In the genomic region with DNA sequence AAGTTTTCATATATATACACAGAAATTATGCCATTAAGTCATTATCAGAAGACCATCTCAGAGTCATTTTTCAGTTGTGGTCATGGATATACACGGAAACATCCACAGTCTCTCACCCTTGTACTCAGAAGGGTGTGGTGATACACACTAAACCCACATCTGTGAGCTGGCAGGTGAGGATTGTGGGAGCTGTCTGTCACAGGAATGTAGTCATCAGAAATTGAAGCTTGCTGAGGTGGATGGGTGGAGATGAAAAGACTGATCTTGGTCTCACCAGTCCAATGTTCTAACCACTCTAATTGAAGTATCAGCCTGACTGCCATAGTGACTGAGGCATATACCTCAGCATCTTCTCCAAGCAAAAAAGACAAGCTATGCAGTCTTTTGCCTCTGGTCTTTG, we compare ENCODE assay signal across 10 cellular contexts.
DNase-seq lines count a peak whose midpoint lies in the region; ATAC-seq and TF ChIP-seq lines count a peak whose summit lies in the region.
"Had no signal": no experiment of that assay in that cellular context is flagged by ENCODE, and none has a peak within 500 bp of the region (broad histone marks: within the 10 kb centered on the region; RNA-seq: fewer than 3 reads in every experiment).

No MANE protein-coding gene starts in this region.

- no peak overlapping the region for H3K4me3 ChIP-seq in Jurkat, Clone E6-1 (ENCODE audit: low read length)
- H3K4me3 ChIP-seq in colonic mucosa (no peak overlapping the region), tibial artery (no peak overlapping the region)
- H3K4me3 ChIP-seq: testis had no signal

- H3K4me1 ChIP-seq in colonic mucosa (no peaks in the 10 kb centered on the region), tibial artery (peaks cover 0 to 31% (median 10%) of the 10 kb centered on the region in 4 donors)
- H3K4me1 ChIP-seq: testis had no signal

- H3K9me3 ChIP-seq in colonic mucosa (no peaks in the 10 kb centered on the region), tibial artery (no peaks in the 10 kb centered on the region)
- H3K9me3 ChIP-seq: testis had no signal

- no peak for ATAC-seq in HG03469 (IDR thresholded peaks at IDR 0.05; ENCODE audit: unreplicated experiment)

- H3K9me3 Mint-ChIP-seq in activated CD4-positive, alpha-beta memory T cell treated with anti-CD3 and anti-CD28 coated beads for 36 hours: no peaks in the 10 kb centered on the region

- CTCF ChIA-PET in activated CD4-positive, alpha-beta memory T cell treated with anti-CD3 and anti-CD28 coated beads for 36 hours (lab: Charles Lee): interaction anchor here (1.0 kb wide), 1 partner anchor 11 kb away, joined by 4 read pairs; no protein-coding TSS in a partner anchor

- POLR2A ChIA-PET in activated CD4-positive, alpha-beta memory T cell treated with anti-CD3 and anti-CD28 coated beads for 36 hours (lab: Charles Lee): interaction anchor here (1.1 to 1.2 kb wide), 2 partner anchors 50 to 66 kb away, joined by 3 to 4 read pairs; no protein-coding TSS in a partner anchor

- H3K27ac ChIP-seq in colonic mucosa (peak overlapping the region; percentile 50), tibial artery (no peak overlapping the region)
- H3K27ac ChIP-seq: testis had no signal

- H3K36me3 Mint-ChIP-seq in activated CD4-positive, alpha-beta memory T cell treated with anti-CD3 and anti-CD28 coated beads for 36 hours: peaks cover 12% of the 10 kb centered on the region

- intact Hi-C loops in activated CD4-positive, alpha-beta memory T cell treated with anti-CD3 and anti-CD28 coated beads for 36 hours (cut with micrococcal nuclease): loop anchor here (1.0 to 2.0 kb wide), 2 partner anchors 55 to 66 kb away; no protein-coding TSS in a partner anchor
- intact Hi-C loops in colonic mucosa (cut with DNase I) (no loop called here), tibial artery (cut with DNase I; ENCODE audit: low total_unique reads) (no loop called here)

- no peak overlapping the region for H3K9ac ChIP-seq in colonic mucosa (ENCODE audit: low read depth in 2 of 2, low read length in 2 of 2)

- H3K27ac Mint-ChIP-seq in activated CD4-positive, alpha-beta memory T cell treated with anti-CD3 and anti-CD28 coated beads for 36 hours: no peak overlapping the region

- DNase-seq in Jurkat, Clone E6-1 (ENCODE audit: low read depth, low spot score): peak; percentile 84
- DNase-seq in activated CD4-positive, alpha-beta memory T cell treated with anti-CD3 and anti-CD28 coated beads for 36 hours: peak; percentile 63
- DNase-seq in colonic mucosa (peak; percentile 73), putamen (ENCODE audit: low spot score) (no peak), COLO668 (lab: John Stamatoyannopoulos, UW; ENCODE audit: unreplicated experiment) (no peak), tibial artery (no peak)
- peak; percentile 2 to 11 for DNase-seq in stimulated activated CD4-positive, alpha-beta T cell treated with anti-CD3 and anti-CD28 coated beads, Interleukin-4, amount 100 ng/mL, for 4 hours
- DNase-seq: NCI-H2227 treated with DMSO at 0.1 percent for 48 hours, testis had no signal

- H3K4me1 Mint-ChIP-seq in activated CD4-positive, alpha-beta memory T cell treated with anti-CD3 and anti-CD28 coated beads for 36 hours (ENCODE audit: low read depth): peaks cover 23% of the 10 kb centered on the region

- H3K27me3 Mint-ChIP-seq in activated CD4-positive, alpha-beta memory T cell treated with anti-CD3 and anti-CD28 coated beads for 36 hours: no peaks in the 10 kb centered on the region

- no peaks in the 10 kb centered on the region for H3K36me3 ChIP-seq in colonic mucosa
- H3K36me3 ChIP-seq in tibial artery: peaks cover 0 to 3% (median 0%) of the 10 kb centered on the region in 3 donors

- TF ChIP-seq CTCF in colonic mucosa (IDR thresholded peaks at IDR 0.05) (no peak), tibial artery (IDR thresholded peaks at IDR 0.05) (no peak)

- no peaks in the 10 kb centered on the region for H3K27me3 ChIP-seq in colonic mucosa
- H3K27me3 ChIP-seq in tibial artery: no peaks in the 10 kb centered on the region
- H3K27me3 ChIP-seq: testis had no signal

- no peak overlapping the region for H3K4me3 Mint-ChIP-seq in activated CD4-positive, alpha-beta memory T cell treated with anti-CD3 and anti-CD28 coated beads for 36 hours

Comparison
In these comparisons a context has a peak if more than half of its experiments do, and no peak if none do; other contexts are left out.
1. DNase-seq: peak in Jurkat, Clone E6-1 (single experiment), activated CD4-positive, alpha-beta memory T cell treated with anti-CD3 and anti-CD28 coated beads for 36 hours (single experiment), colonic mucosa (single experiment) and stimulated activated CD4-positive, alpha-beta T cell treated with anti-CD3 and anti-CD28 coated beads, Interleukin-4, amount 100 ng/mL, for 4 hours (2 of 2); none in putamen (single experiment), COLO668 (single experiment) and tibial artery (0 of 2).